Comparison of ENCODE assay signal across 24 cellular contexts in genomic region chr11:99368579-99368978, GRCh38.
A peak's percentile ranks its signal among the peaks of the same experiment; 100 is the strongest.
DNase-seq lines count a peak whose midpoint lies in the region; ATAC-seq, FAIRE-seq and TF ChIP-seq lines count a peak whose summit lies in the region.
"Had no signal": no experiment of that assay in that cellular context is flagged by ENCODE, and none has a peak within 500 bp of the region (broad histone marks: within the 10 kb centered on the region; RNA-seq: fewer than 3 reads in every experiment).

No MANE protein-coding gene starts in this region.

- H4K20me1 ChIP-seq in PC-3 (ENCODE audit: low read length) (no peaks in the 10 kb centered on the region), endothelial cell of umbilical vein (replicated peaks; ENCODE audit: control insufficient read depth, extremely low read depth, insufficient read depth, low read length) (no peaks in the 10 kb centered on the region)

- H3K27ac Mint-ChIP-seq in activated CD4-positive, alpha-beta T cell treated with anti-CD3 and anti-CD28 coated beads for 36 hours, result no peak overlapping the region
- H3K27ac Mint-ChIP-seq: activated CD8-positive, alpha-beta T cell treated with anti-CD3 and anti-CD28 coated beads, Interleukin-2, amount 10 ng/mL, durations not matched to agents 7 days and 5 days; activated naive CD4-positive, alpha-beta T cell treated with anti-CD3 and anti-CD28 coated beads, Interleukin-2, amount 50 U/mL, for 24 hours; CD4-positive, alpha-beta T cell; WTC11 had no signal

- H3K36me3 Mint-ChIP-seq in activated CD4-positive, alpha-beta T cell treated with anti-CD3 and anti-CD28 coated beads for 36 hours (ENCODE audit: low read depth), result no peaks in the 10 kb centered on the region
- H3K36me3 Mint-ChIP-seq: activated naive CD4-positive, alpha-beta T cell treated with anti-CD3 and anti-CD28 coated beads, Interleukin-2, amount 50 U/mL, for 24 hours; WTC11 had no signal

- intact Hi-C loops in PC-3 (cut with micrococcal nuclease), result no loop called here
- intact Hi-C loops in endothelial cell of umbilical vein (cut with micrococcal nuclease), result no loop called here
- intact Hi-C loops in lower lobe of right lung (cut with DNase I), result no loop called here
- intact Hi-C loops in activated CD4-positive, alpha-beta T cell treated with anti-CD3 and anti-CD28 coated beads for 36 hours (cut with DNase I, micrococcal nuclease), result no loop called here
- intact Hi-C loops in head of caudate nucleus (cut with DNase I), result no loop called here

- BruUV-seq in PC-3 (replicated peaks; lab: Mats Ljungman, UMichigan), result no TSS peak
- BruUV-seq in endothelial cell of umbilical vein (replicated peaks; lab: Mats Ljungman, UMichigan), result no TSS peak

- no peak overlapping the region for H3K27ac ChIP-seq in PC-3 (ENCODE audit: low read length)
- no peak overlapping the region for H3K27ac ChIP-seq in endothelial cell of umbilical vein (ENCODE audit: insufficient read depth, low read depth, low read length)
- no peak overlapping the region for H3K27ac ChIP-seq in lower lobe of right lung
- H3K27ac ChIP-seq: cardiac muscle cell, dorsolateral prefrontal cortex, esophagus muscularis mucosa, right lobe of liver, SJCRH30 had no signal

- POLR2A ChIA-PET in PC-3 (lab: Charles Lee; ENCODE audit: unreplicated experiment) (no interaction called here), endothelial cell of umbilical vein (lab: Charles Lee) (no interaction called here)
- POLR2A ChIA-PET in activated CD4-positive, alpha-beta T cell treated with anti-CD3 and anti-CD28 coated beads for 36 hours (lab: Charles Lee), result no interaction called here

- H3K27me3 Mint-ChIP-seq in activated CD4-positive, alpha-beta T cell treated with anti-CD3 and anti-CD28 coated beads for 36 hours, result no peaks in the 10 kb centered on the region
- H3K27me3 Mint-ChIP-seq: activated naive CD4-positive, alpha-beta T cell treated with anti-CD3 and anti-CD28 coated beads, Interleukin-2, amount 50 U/mL, for 24 hours; CD4-positive, alpha-beta T cell had no signal

- no peaks in the 10 kb centered on the region for H3K9me2 ChIP-seq in PC-3 (replicated peaks; ENCODE audit: low read length)

- TF ChIP-seq CTCF in PC-3 (conservative IDR thresholded peaks at IDR 0.05; ENCODE audit: low read depth, low read length) (no peak), endothelial cell of umbilical vein (IDR thresholded peaks at IDR 0.05; ENCODE audit: extremely low read depth in 1 of 2, insufficient read depth in 1 of 2, low read depth in 1 of 2, low read length in 2 of 2) (no peak), lower lobe of right lung (IDR thresholded peaks at IDR 0.05) (no peak)

- no peak for TF ChIP-seq POLR2A in endothelial cell of umbilical vein (IDR thresholded peaks at IDR 0.05; ENCODE audit: low read depth, low read length)

- FAIRE-seq in endothelial cell of umbilical vein (lab: Jason Lieb, UNC), result no peak
- FAIRE-seq: K562 had no signal

- H3K4me1 ChIP-seq in PC-3 (ENCODE audit: insufficient read depth, low read length), result 0 out of 2 replicates have a peak, but pooled peaks cover 5% of the 10 kb centered on the region
- no peaks in the 10 kb centered on the region for H3K4me1 ChIP-seq in endothelial cell of umbilical vein (ENCODE audit: control insufficient read depth, extremely low read depth, insufficient read depth, low read length)
- H3K4me1 ChIP-seq in lower lobe of right lung, result no peaks in the 10 kb centered on the region
- H3K4me1 ChIP-seq: right lobe of liver, SJCRH30 had no signal

- no peaks in the 10 kb centered on the region for H3K36me3 ChIP-seq in PC-3 (ENCODE audit: low read depth, low read length)
- no peaks in the 10 kb centered on the region for H3K36me3 ChIP-seq in endothelial cell of umbilical vein (ENCODE audit: control insufficient read depth in 2 of 2, extremely low read depth in 1 of 2, insufficient read depth in 2 of 2, low read length in 2 of 2)
- H3K36me3 ChIP-seq in lower lobe of right lung, result no peaks in the 10 kb centered on the region
- H3K36me3 ChIP-seq: cardiac muscle cell, esophagus muscularis mucosa, right lobe of liver, SJCRH30 had no signal

- H3K9me3 ChIP-seq in PC-3 (ENCODE audit: low read length) (no peaks in the 10 kb centered on the region), endothelial cell of umbilical vein (replicated peaks; ENCODE audit: control insufficient read depth, insufficient read depth, low read length) (no peaks in the 10 kb centered on the region), lower lobe of right lung (no peaks in the 10 kb centered on the region)
- H3K9me3 ChIP-seq: esophagus muscularis mucosa, right lobe of liver, SJCRH30 had no signal

- H3K4me3 ChIP-seq in PC-3 (ENCODE audit: low read length) (no peak overlapping the region), endothelial cell of umbilical vein (replicated peaks in 1 of 3; ENCODE audit: insufficient read depth in 1 of 3, low read depth in 1 of 3, low read length in 3 of 3) (no peak overlapping the region), lower lobe of right lung (no peak overlapping the region)
- H3K4me3 ChIP-seq: cardiac muscle cell, dorsolateral prefrontal cortex, esophagus muscularis mucosa, K562, right lobe of liver, SJCRH30 had no signal

- H3K4me1 Mint-ChIP-seq in activated CD4-positive, alpha-beta T cell treated with anti-CD3 and anti-CD28 coated beads for 36 hours, result no peaks in the 10 kb centered on the region
- H3K4me1 Mint-ChIP-seq: activated naive CD4-positive, alpha-beta T cell treated with anti-CD3 and anti-CD28 coated beads, Interleukin-2, amount 50 U/mL, for 24 hours had no signal

- H3K27me3 ChIP-seq in PC-3 (ENCODE audit: low read length) (no peaks in the 10 kb centered on the region), endothelial cell of umbilical vein (ENCODE audit: control insufficient read depth in 2 of 2, insufficient read depth in 2 of 2, low read length in 2 of 2) (no peaks in the 10 kb centered on the region), lower lobe of right lung (ENCODE audit: low read depth) (no peaks in the 10 kb centered on the region)
- H3K27me3 ChIP-seq: cardiac muscle cell, dorsolateral prefrontal cortex, esophagus muscularis mucosa, right lobe of liver, SJCRH30 had no signal

- H2AFZ ChIP-seq in PC-3 (ENCODE audit: low read length), result no peak overlapping the region
- H2AFZ ChIP-seq in endothelial cell of umbilical vein (ENCODE audit: low read depth, low read length), result no peak overlapping the region

- CTCF ChIA-PET in PC-3 (lab: Charles Lee) (no interaction called here), endothelial cell of umbilical vein (lab: Charles Lee) (no interaction called here)
- CTCF ChIA-PET in activated CD4-positive, alpha-beta T cell treated with anti-CD3 and anti-CD28 coated beads for 36 hours (lab: Charles Lee), result no interaction called here

- H3K9me3 Mint-ChIP-seq in activated CD4-positive, alpha-beta T cell treated with anti-CD3 and anti-CD28 coated beads for 36 hours (ENCODE audit: low read depth), result no peaks in the 10 kb centered on the region
- H3K9me3 Mint-ChIP-seq: activated naive CD4-positive, alpha-beta T cell treated with anti-CD3 and anti-CD28 coated beads, Interleukin-2, amount 50 U/mL, for 24 hours; WTC11 had no signal

- DNase-seq in DMS53 treated with DMSO at 0.1 percent for 48 hours (lab: John Stamatoyannopoulos, UW; ENCODE audit: unreplicated experiment), result peak; percentile 32
- DNase-seq in PC-3, result peak; percentile 21
- DNase-seq in endothelial cell of umbilical vein (ENCODE audit: low read depth, low spot score), result peak; percentile 1
- no peak for DNase-seq in lower lobe of right lung
- no peak for DNase-seq in GM19240 (ENCODE audit: insufficient read length, low spot score)
- DNase-seq in activated CD4-positive, alpha-beta T cell treated with anti-CD3 and anti-CD28 coated beads for 36 hours, result no peak
- DNase-seq in head of caudate nucleus, result no peak
- DNase-seq in EL, result no peak
- DNase-seq: activated CD8-positive, alpha-beta T cell treated with anti-CD3 and anti-CD28 coated beads, Interleukin-2, amount 10 ng/mL, durations not matched to agents 7 days and 5 days; activated T-cell treated with anti-CD3 and anti-CD28 coated beads, Interleukin-2, amount 50 U/mL, for 48 hours; CD4-positive, alpha-beta T cell; dorsolateral prefrontal cortex; hippocampal formation; kidney glomerular epithelial cell; NCI-H2029 treated with DMSO at 0.1 percent for 48 hours; NCI-H524 treated with DMSO at 0.1 percent for 48 hours; right lobe of liver; SJCRH30; stimulated activated CD4-positive, alpha-beta T cell treated with anti-CD3 and anti-CD28 coated beads, Interleukin-2, amount 100 ng/mL, for 48 hours had no signal

- dilution Hi-C loops in endothelial cell of umbilical vein (cut with MboI; ENCODE audit: extremely low pct_ligation_motif_present, low sequenced_read_pairs), result no loop called here

- H3F3A ChIP-seq in PC-3 (ENCODE audit: low read length, unreplicated experiment), result no peaks in the 10 kb centered on the region

- no peak overlapping the region for H3K4me3 Mint-ChIP-seq in activated CD4-positive, alpha-beta T cell treated with anti-CD3 and anti-CD28 coated beads for 36 hours
- H3K4me3 Mint-ChIP-seq: activated CD8-positive, alpha-beta T cell treated with anti-CD3 and anti-CD28 coated beads, Interleukin-2, amount 10 ng/mL, durations not matched to agents 7 days and 5 days; activated naive CD4-positive, alpha-beta T cell treated with anti-CD3 and anti-CD28 coated beads, Interleukin-2, amount 50 U/mL, for 24 hours; CD4-positive, alpha-beta T cell; WTC11 had no signal

- ATAC-seq in PC-3 (peak; percentile 21; the same call in 1 of the 2 replicates), lower lobe of right lung (peak; percentile 29 to 75)
- ATAC-seq in activated CD4-positive, alpha-beta T cell treated with anti-CD3 and anti-CD28 coated beads for 36 hours, result no peak
- ATAC-seq: activated CD8-positive, alpha-beta T cell treated with anti-CD3 and anti-CD28 coated beads, Interleukin-2, amount 10 ng/mL, durations not matched to agents 7 days and 5 days; K562; right lobe of liver; WTC11 had no signal

- H3K9ac ChIP-seq in PC-3 (ENCODE audit: low read length) (no peak overlapping the region), endothelial cell of umbilical vein (replicated peaks; ENCODE audit: extremely low read depth, insufficient read depth, low read length) (no peak overlapping the region)

- H3K9me1 ChIP-seq in endothelial cell of umbilical vein (replicated peaks; ENCODE audit: control insufficient read depth, extremely low read depth, insufficient read depth, low read length), result no peaks in the 10 kb centered on the region

- H3K4me2 ChIP-seq in PC-3 (ENCODE audit: low read length) (no peak overlapping the region), endothelial cell of umbilical vein (ENCODE audit: insufficient read depth, low read length) (no peak overlapping the region)

- no peaks in the 10 kb centered on the region for H3K79me2 ChIP-seq in PC-3 (ENCODE audit: low read length)
- H3K79me2 ChIP-seq in endothelial cell of umbilical vein (ENCODE audit: control insufficient read depth, insufficient read depth, low read length), result no peaks in the 10 kb centered on the region

TF ChIP-seq in endothelial cell of umbilical vein, 7 proteins besides CTCF, POLR2A, EP300 and RAD21 (continues in another document):
- TF ChIP-seq MAX (IDR thresholded peaks at IDR 0.05; ENCODE audit: insufficient read depth, insufficient read length) (no peak), GATA2 (IDR thresholded peaks at IDR 0.05; ENCODE audit: insufficient read depth, insufficient read length, low read depth, low read length) (no peak)

Comparison
In these comparisons a context has a peak if more than half of its experiments do, and no peak if none do; other contexts are left out.
1. DNase-seq: peak in DMS53 treated with DMSO at 0.1 percent for 48 hours (single experiment), PC-3 (single experiment) and endothelial cell of umbilical vein (single experiment); none in lower lobe of right lung (single experiment), GM19240 (single experiment), activated CD4-positive, alpha-beta T cell treated with anti-CD3 and anti-CD28 coated beads for 36 hours (single experiment), head of caudate nucleus (0 of 42) and EL (single experiment).